Comparison of ENCODE assay signal across 13 cellular contexts in the genomic region with DNA sequence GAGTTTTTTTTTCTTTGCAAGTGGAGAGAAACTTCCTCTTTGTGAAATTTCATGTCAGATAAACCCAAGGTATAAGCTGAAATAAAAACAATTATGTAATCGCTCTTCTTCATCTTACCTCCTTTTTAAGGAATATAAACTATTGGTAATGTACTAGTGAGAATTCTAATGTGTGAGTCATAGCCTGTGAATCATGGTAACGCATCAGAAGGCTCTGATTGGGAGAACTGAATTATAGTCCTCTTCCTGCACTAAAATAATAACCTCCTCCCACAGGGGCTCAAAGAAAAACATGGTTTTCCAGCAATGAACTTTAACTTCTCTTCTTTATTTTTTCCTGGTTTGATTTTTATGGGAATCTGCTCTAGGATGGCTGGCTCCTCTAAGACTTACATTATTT. TPM values are rescaled to one million over a fixed set of nuclear protein-coding genes. Genes with fewer than 3 reads are reported as not detected.
DNase-seq lines count a peak whose midpoint lies in the region; ATAC-seq and TF ChIP-seq lines count a peak whose summit lies in the region.
"Had no signal": no experiment of that assay in that cellular context is flagged by ENCODE, and none has a peak within 500 bp of the region (broad histone marks: within the 10 kb centered on the region; RNA-seq: fewer than 3 reads in every experiment).

No MANE protein-coding gene starts in this region.

- no peak overlapping the region for H2BK15ac ChIP-seq in mesenchymal stem cell (ENCODE audit: low read depth, poor library complexity, severe bottlenecking)

- H3K14ac ChIP-seq in mesenchymal stem cell (ENCODE audit: low read length in 2 of 2), result no peak overlapping the region

- no peak overlapping the region for H2AK5ac ChIP-seq in mesenchymal stem cell (ENCODE audit: low read length, severe bottlenecking)

- H3K4me3 ChIP-seq in NB4 (ENCODE audit: low read depth, low read length), result no peak overlapping the region
- H3K4me3 ChIP-seq in mammary epithelial cell (replicated peaks in 1 of 3; ENCODE audit: insufficient read depth in 1 of 3, low read depth in 2 of 3, low read length in 3 of 3), result no peak overlapping the region
- H3K4me3 ChIP-seq in mesenchymal stem cell (ENCODE audit: insufficient read depth in 1 of 2, low read depth in 1 of 2, low read length in 2 of 2), result no peak overlapping the region
- no peak overlapping the region for H3K4me3 ChIP-seq in ascending aorta
- H3K4me3 ChIP-seq: esophagus muscularis mucosa had no signal

- CTCF ChIA-PET in mammary epithelial cell (lab: Charles Lee; ENCODE audit: low non-redundant PET), result no interaction called here

- H3K27me3 ChIP-seq in mammary epithelial cell (ENCODE audit: insufficient read depth, low read length) (no peaks in the 10 kb centered on the region), mesenchymal stem cell (ENCODE audit: control insufficient read depth in 1 of 2, insufficient read depth in 1 of 2, low read length in 2 of 2) (no peaks in the 10 kb centered on the region), ascending aorta (no peaks in the 10 kb centered on the region)
- H3K27me3 ChIP-seq: esophagus muscularis mucosa had no signal

- TF ChIP-seq CTCF in NB4 (IDR thresholded peaks at IDR 0.05; ENCODE audit: low read depth, low read length), result no peak
- TF ChIP-seq CTCF in mammary epithelial cell (conservative IDR thresholded peaks at IDR 0.05 in 1 of 2, IDR thresholded peaks at IDR 0.05 in 1 of 2; ENCODE audit: extremely low read depth in 1 of 2, insufficient read depth in 1 of 2, low read depth in 1 of 2, low read length in 2 of 2), result no peak
- TF ChIP-seq CTCF in ascending aorta (IDR thresholded peaks at IDR 0.05), result no peak

- H3K27ac ChIP-seq in mammary epithelial cell (ENCODE audit: insufficient read depth, low read depth, low read length), result no peak overlapping the region
- peak overlapping the region; percentile 8 for H3K27ac ChIP-seq in mesenchymal stem cell (ENCODE audit: low read length, poor library complexity, severe bottlenecking)
- no peak overlapping the region for H3K27ac ChIP-seq in ascending aorta
- H3K27ac ChIP-seq: esophagus muscularis mucosa had no signal

- BruUV-seq in mammary epithelial cell (replicated peaks; lab: Mats Ljungman, UMichigan), result no TSS peak

- H3K36me3 ChIP-seq in mammary epithelial cell (ENCODE audit: insufficient read depth, low read length) (no peaks in the 10 kb centered on the region), mesenchymal stem cell (ENCODE audit: control insufficient read depth in 1 of 2, insufficient read depth in 2 of 2, low read depth in 1 of 2, low read length in 2 of 2) (no peaks in the 10 kb centered on the region), ascending aorta (no peaks in the 10 kb centered on the region)
- H3K36me3 ChIP-seq: esophagus muscularis mucosa had no signal

- H3K23ac ChIP-seq in mesenchymal stem cell (ENCODE audit: low read length in 2 of 2), result no peak overlapping the region

- H3K18ac ChIP-seq in mesenchymal stem cell (ENCODE audit: low read depth in 1 of 2, low read length in 2 of 2), result no peak overlapping the region

- TF ChIP-seq POLR2A in NB4 (IDR thresholded peaks at IDR 0.05; ENCODE audit: extremely low read depth, insufficient read length), result no peak

- H3K4me2 ChIP-seq in mammary epithelial cell (ENCODE audit: insufficient read depth, low read depth, low read length) (no peak overlapping the region), mesenchymal stem cell (ENCODE audit: low read length, poor library complexity, severe bottlenecking) (no peak overlapping the region)

- no peaks in the 10 kb centered on the region for H3K79me2 ChIP-seq in mammary epithelial cell (ENCODE audit: insufficient read depth, low read length)

- dilution Hi-C loops in mammary epithelial cell (cut with HindIII; ENCODE audit: low sequenced_read_pairs), result no loop called here

- H2AFZ ChIP-seq in mammary epithelial cell (ENCODE audit: low read depth, low read length), result no peak overlapping the region
- H2AFZ ChIP-seq in mesenchymal stem cell (ENCODE audit: low read depth, low read length), result no peak overlapping the region

- no peak overlapping the region for H4K8ac ChIP-seq in mesenchymal stem cell (ENCODE audit: low read length)

- 38% methylated on average over 2 of the region's 2 CpGs for WGBS in mammary epithelial cell (ENCODE audit: low coverage, missing lambda C conversion rate)
- no CpG with 5 or more reads among the region's 2 CpGs for WGBS in mesenchymal stem cell

- no peak overlapping the region for H2BK120ac ChIP-seq in mesenchymal stem cell (ENCODE audit: low read depth, low read length)

- H4K91ac ChIP-seq in mesenchymal stem cell (ENCODE audit: low read length), result no peak overlapping the region

- in situ Hi-C loops in mammary epithelial cell (cut with MboI; ENCODE audit: low sequenced_read_pairs in 2 of 2), result no loop called here

- no peaks in the 10 kb centered on the region for H4K20me1 ChIP-seq in mammary epithelial cell (ENCODE audit: insufficient read depth, low read length)

- no peak for ATAC-seq in HG03196 (IDR thresholded peaks at IDR 0.05; ENCODE audit: unreplicated experiment)
- no peak for ATAC-seq in HG03175 (IDR thresholded peaks at IDR 0.05; ENCODE audit: unreplicated experiment)
- ATAC-seq in HG02884 (IDR thresholded peaks at IDR 0.05; ENCODE audit: unreplicated experiment), result no peak
- ATAC-seq: stimulated activated naive B cell treated with anti-CD40 and anti-IgM and Interleukin-4, amounts not matched to agents 10 μg/mL and 1 μg/mL and 100 μg/mL, for 72 hours had no signal

- DNase-seq in Daoy (ENCODE audit: low read depth) (peak; percentile 63), NB4 (ENCODE audit: low read depth) (peak; percentile 52), mammary epithelial cell (peak; percentile 79), mesenchymal stem cell (peak; percentile 72), ascending aorta (ENCODE audit: low spot score in 2 of 2) (no peak)
- DNase-seq: activated gamma-delta T cell treated with Interleukin-2 at 50 U/mL for 16 hours; midbrain; NCI-H526; stimulated activated naive B cell treated with anti-CD40 and anti-IgM and Interleukin-4, amounts not matched to agents 10 μg/mL and 1 μg/mL and 100 μg/mL, for 72 hours had no signal

- intact Hi-C loops in mammary epithelial cell (cut with micrococcal nuclease) (no loop called here), ascending aorta (cut with DNase I) (no loop called here)

- H2BK12ac ChIP-seq in mesenchymal stem cell (ENCODE audit: low read length in 2 of 2), result no peak overlapping the region

- no peak overlapping the region for H2BK5ac ChIP-seq in mesenchymal stem cell (ENCODE audit: low read depth, low read length, poor library complexity, severe bottlenecking)

- H3K4me1 ChIP-seq in mammary epithelial cell (ENCODE audit: insufficient read depth, low read length) (no peaks in the 10 kb centered on the region), mesenchymal stem cell (ENCODE audit: control insufficient read depth, insufficient read depth, low read depth, low read length) (peaks cover 4% of the 10 kb centered on the region), ascending aorta (no peaks in the 10 kb centered on the region)
- H3K4me1 ChIP-seq: esophagus muscularis mucosa had no signal

- H3K9me3 ChIP-seq in mammary epithelial cell (replicated peaks; ENCODE audit: insufficient read depth, low read length) (peaks cover 2% of the 10 kb centered on the region), mesenchymal stem cell (ENCODE audit: control insufficient read depth, low read length) (no peaks in the 10 kb centered on the region), ascending aorta (no peaks in the 10 kb centered on the region)
- H3K9me3 ChIP-seq: esophagus muscularis mucosa had no signal

- H3K4ac ChIP-seq in mesenchymal stem cell (ENCODE audit: low read depth in 1 of 2, low read length in 2 of 2), result no peak overlapping the region

- H3K79me1 ChIP-seq in mesenchymal stem cell (replicated peaks; ENCODE audit: low read length, poor library complexity, severe bottlenecking), result no peaks in the 10 kb centered on the region

- H3K9ac ChIP-seq in mammary epithelial cell (ENCODE audit: insufficient read depth, low read length) (no peak overlapping the region), mesenchymal stem cell (ENCODE audit: low read length) (no peak overlapping the region)

RNA-seq across cellular contexts. Expression of gene COX20, which starts 57.1 kb away (rescaled TPM):
- 53.8 and 94.6 TPM in 2 replicates for total RNA-seq in Daoy (2014; rRNA removed; shearing (Covaris generic))
- 10 to 100 TPM; 13.7 to 35.4 TPM for total RNA-seq in mammary epithelial cell
- polyA plus RNA-seq in mammary epithelial cell, result 23.5 TPM
- 7.8 TPM for polyA minus RNA-seq in mammary epithelial cell
- polyA plus RNA-seq in mesenchymal stem cell (2013, experiment 1 of 2), result 70.6 TPM
- polyA plus RNA-seq in mesenchymal stem cell (2013, experiment 2 of 2), result 71.2 TPM
- 8.2 TPM for total RNA-seq in ascending aorta

Comparison
In these comparisons a context has a peak if more than half of its experiments do, and no peak if none do; other contexts are left out.
1. DNase-seq: peak in Daoy (single experiment), NB4 (single experiment), mammary epithelial cell (single experiment) and mesenchymal stem cell (single experiment); none in ascending aorta (0 of 2).